ENCODE assay signal across 8 cellular contexts in genomic region chr19:12052057-12052570, GRCh38. TPM values are rescaled to one million over a fixed set of nuclear protein-coding genes. Genes with fewer than 3 reads are reported as not detected.
A peak's percentile ranks its signal among the peaks of the same experiment; 100 is the strongest.
DNase-seq lines count a peak whose midpoint lies in the region; ATAC-seq and TF ChIP-seq lines count a peak whose summit lies in the region.

No MANE protein-coding gene starts in this region.

- no peaks in the 10 kb centered on the region for H3K9me3 Mint-ChIP-seq in activated T-cell treated with anti-CD3 and anti-CD28 coated beads, Interleukin-2, amount 50 U/mL, for 72 hours
- H3K9me3 Mint-ChIP-seq in effector memory CD8-positive, alpha-beta T cell = peaks cover 0 to 2% of the 10 kb centered on the region in 2 donors

- H3K9me2 ChIP-seq in OCI-LY1 (ENCODE audit: low read depth, low read length) = no peaks in the 10 kb centered on the region

- H3K27me3 ChIP-seq in OCI-LY1 (ENCODE audit: insufficient read depth, low read length) (no peaks in the 10 kb centered on the region), osteoblast (ENCODE audit: insufficient read depth, low read length) (no peaks in the 10 kb centered on the region)

- H3K27ac ChIP-seq in OCI-LY1 (ENCODE audit: low read depth, low read length, poor library complexity, severe bottlenecking) (no peak overlapping the region), osteoblast (ENCODE audit: low read depth, low read length) (no peak overlapping the region)

- no peak for ATAC-seq in activated T-cell treated with anti-CD3 and anti-CD28 coated beads, Interleukin-2, amount 50 U/mL, for 72 hours (replicated peaks in 1 of 2)
- ATAC-seq in effector memory CD8-positive, alpha-beta T cell (replicated peaks) = no peak
- ATAC-seq in GM21447 (IDR thresholded peaks at IDR 0.05; ENCODE audit: unreplicated experiment) = no peak
- no peak for ATAC-seq in HG03196 (IDR thresholded peaks at IDR 0.05; ENCODE audit: unreplicated experiment)

- peaks cover 8% of the 10 kb centered on the region in 2 donors for H3K36me3 Mint-ChIP-seq in activated T-cell treated with anti-CD3 and anti-CD28 coated beads, Interleukin-2, amount 50 U/mL, for 72 hours (ENCODE audit: insufficient read depth in 2 of 2)
- H3K36me3 Mint-ChIP-seq in effector memory CD8-positive, alpha-beta T cell (ENCODE audit: insufficient read depth) = no peaks in the 10 kb centered on the region

- H3K4me3 Mint-ChIP-seq in activated T-cell treated with anti-CD3 and anti-CD28 coated beads, Interleukin-2, amount 50 U/mL, for 72 hours = peak overlapping the region; percentile 80 to 81
- H3K4me3 Mint-ChIP-seq in effector memory CD8-positive, alpha-beta T cell = peak overlapping the region; percentile 53 to 79

- H3K36me3 ChIP-seq in OCI-LY1 (ENCODE audit: insufficient read depth, low read length) (no peaks in the 10 kb centered on the region), osteoblast (ENCODE audit: insufficient read depth, low read length) (no peaks in the 10 kb centered on the region)

- no peak for DNase-seq in activated T-cell treated with anti-CD3 and anti-CD28 coated beads, Interleukin-2, amount 50 U/mL, for 72 hours
- no peak for DNase-seq in activated T-cell treated with anti-CD3 and anti-CD28 coated beads, Interleukin-2, amount 50 U/mL, for 1 hour
- DNase-seq in effector memory CD8-positive, alpha-beta T cell = no peak
- DNase-seq in osteoblast (ENCODE audit: insufficient read length, low spot score, missing footprints) (peak; percentile 85), mucosa of gallbladder (ENCODE audit: low spot score) (no peak)

- H3K4me1 ChIP-seq in OCI-LY1 (ENCODE audit: insufficient read depth, low read length, severe bottlenecking) (peaks cover 6% of the 10 kb centered on the region), osteoblast (ENCODE audit: insufficient read depth, low read length) (peaks cover 4% of the 10 kb centered on the region)

- H3K9me3 ChIP-seq in OCI-LY1 (ENCODE audit: low read length) (peaks cover 5% of the 10 kb centered on the region; the same call in 1 of the 2 replicates), osteoblast (ENCODE audit: low read depth, low read length) (no peaks in the 10 kb centered on the region)

- H3K79me2 ChIP-seq in OCI-LY1 (ENCODE audit: insufficient read depth, low read length) (no peaks in the 10 kb centered on the region), osteoblast (ENCODE audit: insufficient read depth, low read length) (no peaks in the 10 kb centered on the region)

- no peak for TF ChIP-seq CTCF in OCI-LY1 (IDR thresholded peaks at IDR 0.05; ENCODE audit: low read length)
- no peak for TF ChIP-seq CTCF in osteoblast (IDR thresholded peaks at IDR 0.05; ENCODE audit: extremely low read depth, low read depth, low read length)

- peak overlapping the region; percentile 64 for H3K9ac ChIP-seq in OCI-LY1 (ENCODE audit: low read length)

- H3K27me3 Mint-ChIP-seq in activated T-cell treated with anti-CD3 and anti-CD28 coated beads, Interleukin-2, amount 50 U/mL, for 72 hours (ENCODE audit: low read depth) = peaks cover 33% of the 10 kb centered on the region
- peaks cover 13 to 32% of the 10 kb centered on the region in 2 donors for H3K27me3 Mint-ChIP-seq in effector memory CD8-positive, alpha-beta T cell

- H3F3A ChIP-seq in OCI-LY1 (ENCODE audit: insufficient read depth, low read length) = no peaks in the 10 kb centered on the region

- peak overlapping the region; percentile 72 for H3K4me3 ChIP-seq in OCI-LY1 (ENCODE audit: low read depth, low read length, poor library complexity, severe bottlenecking)
- H3K4me3 ChIP-seq in osteoblast (ENCODE audit: insufficient read depth, low read length) = peak overlapping the region; percentile 85

- peaks cover 20% of the 10 kb centered on the region for H3K4me1 Mint-ChIP-seq in activated T-cell treated with anti-CD3 and anti-CD28 coated beads, Interleukin-2, amount 50 U/mL, for 72 hours (ENCODE audit: low read depth)
- peaks cover 6 to 9% of the 10 kb centered on the region in 2 donors for H3K4me1 Mint-ChIP-seq in effector memory CD8-positive, alpha-beta T cell (ENCODE audit: low read depth in 2 of 2)

- H3K27ac Mint-ChIP-seq in activated T-cell treated with anti-CD3 and anti-CD28 coated beads, Interleukin-2, amount 50 U/mL, for 72 hours = no peak overlapping the region
- peak overlapping the region in 1 of 2 donors; percentile 79 for H3K27ac Mint-ChIP-seq in effector memory CD8-positive, alpha-beta T cell

- H3K4me2 ChIP-seq in OCI-LY1 (ENCODE audit: low read length) = peak overlapping the region; percentile 74
- H3K4me2 ChIP-seq in osteoblast (ENCODE audit: insufficient read depth, low read length) = peak overlapping the region; percentile 99

- H4K20me1 ChIP-seq in OCI-LY1 (ENCODE audit: insufficient read depth, low read length) = no peaks in the 10 kb centered on the region
- no peaks in the 10 kb centered on the region for H4K20me1 ChIP-seq in osteoblast (ENCODE audit: insufficient read depth, low read length)

- H2AFZ ChIP-seq in OCI-LY1 (ENCODE audit: low read length) (peak overlapping the region; percentile 58; the same call in 1 of the 2 replicates), osteoblast (ENCODE audit: low read length) (peak overlapping the region; percentile 99)

RNA-seq across cellular contexts. Expression of gene ZNF878, which starts 0.6 kb away (rescaled TPM):
- total RNA-seq in activated T-cell treated with anti-CD3 and anti-CD28 coated beads, Interleukin-2, amount 50 U/mL, for 72 hours = under 1 TPM; 0.39 to 0.55 TPM
- 0.29 and 0.36 TPM in 2 replicates for total RNA-seq in osteoblast
- 0.17 TPM for total RNA-seq in mucosa of gallbladder

RNA-seq across cellular contexts. Expression of gene ZNF844, which starts 12.4 kb away (rescaled TPM):
- total RNA-seq in activated T-cell treated with anti-CD3 and anti-CD28 coated beads, Interleukin-2, amount 50 U/mL, for 72 hours = 1 to 10 TPM; 3.6 to 8.4 TPM
- 10.0 and 10.9 TPM in 2 replicates for total RNA-seq in osteoblast
- total RNA-seq in mucosa of gallbladder = 12.2 TPM

RNA-seq across cellular contexts. Expression of gene ZNF433, which starts 16.6 kb away (rescaled TPM):
- 1 to 10 TPM; 1.6 to 2.3 TPM for total RNA-seq in activated T-cell treated with anti-CD3 and anti-CD28 coated beads, Interleukin-2, amount 50 U/mL, for 72 hours
- total RNA-seq in osteoblast = 4.1 and 5.1 TPM in 2 replicates
- total RNA-seq in mucosa of gallbladder = 7.7 TPM
